In genomic region chr16:74774223-74775139, GRCh38 we compare ENCODE assay signal across 9 cellular contexts. TPM values are rescaled to one million over a fixed set of nuclear protein-coding genes. Genes with fewer than 3 reads are reported as not detected.
DNase-seq lines count a peak whose midpoint lies in the region; ATAC-seq and TF ChIP-seq lines count a peak whose summit lies in the region.
"Had no signal": no experiment of that assay in that cellular context is flagged by ENCODE, and none has a peak within 500 bp of the region (broad histone marks: within the 10 kb centered on the region; RNA-seq: fewer than 3 reads in every experiment).

FA2H (minus strand) TSS chr16:74774820; CDS start chr16:74774755, 65 bp downstream.

- peak within 1 kb of the TSS; percentile 39 for H3K4me3 ChIP-seq in ovary
- peak within 1 kb of the TSS; percentile 31 to 72 (median 62) for H3K4me3 ChIP-seq in tibial nerve

- peak; percentile 76 for ATAC-seq in GM21825 (IDR thresholded peaks at IDR 0.05; ENCODE audit: unreplicated experiment)
- peak; percentile 90 for ATAC-seq in Right ventricle myocardium inferior

- no peak within 1 kb of the TSS for H3K27ac ChIP-seq in RWPE1
- H3K27ac ChIP-seq in ovary: no peak within 1 kb of the TSS
- peak within 1 kb of the TSS; percentile 53 to 91 (median 76) for H3K27ac ChIP-seq in tibial nerve

- peak; percentile 41 for TF ChIP-seq CTCF in LNCAP (IDR thresholded peaks at IDR 0.05)
- TF ChIP-seq CTCF in RWPE1 (conservative IDR thresholded peaks at IDR 0.05; ENCODE audit: low read depth): peak; percentile 49; the same call in 1 of the 2 replicates
- peak in 1 of 3 donors; percentile 28 for TF ChIP-seq CTCF in ovary (IDR thresholded peaks at IDR 0.05)
- TF ChIP-seq CTCF in tibial nerve (IDR thresholded peaks at IDR 0.05): peak; percentile 17 to 65 (median 44)

- H3K9me3 ChIP-seq in ovary: no peaks in the 10 kb centered on the region
- no peaks in the 10 kb centered on the region for H3K9me3 ChIP-seq in tibial nerve

- TF ChIP-seq EP300 in ovary (IDR thresholded peaks at IDR 0.05) (no peak), tibial nerve (IDR thresholded peaks at IDR 0.05) (peak in 1 of 2 donors; percentile 65)

- no peaks in the 10 kb centered on the region for H3K36me3 ChIP-seq in ovary
- H3K36me3 ChIP-seq in tibial nerve: no peaks in the 10 kb centered on the region

- POLR2A ChIA-PET in RWPE1 (lab: Yijun Ruan, JAX; ENCODE audit: low non-redundant PET): no interaction called here

- H3K27me3 ChIP-seq in ovary: no peaks in the 10 kb centered on the region
- peaks cover 0 to 26% of the 10 kb centered on the region in 2 donors for H3K27me3 ChIP-seq in tibial nerve

- TF ChIP-seq POLR2A in ovary (IDR thresholded peaks at IDR 0.05): no peak
- TF ChIP-seq POLR2A in tibial nerve (IDR thresholded peaks at IDR 0.05): peak; percentile 16 to 69

- CTCF ChIA-PET in RWPE1 (lab: Yijun Ruan, JAX): interaction anchor here (0.7 to 1.6 kb wide), 9 partner anchors 9 to 459 kb away, joined by 3 to 9 read pairs (median 4); no protein-coding TSS in a partner anchor

- DNase-seq in EH (ENCODE audit: low read depth) (peak; percentile 54), RWPE1 (ENCODE audit: low spot score) (peak; percentile 98), Right ventricle myocardium inferior (ENCODE audit: missing footprints) (peak; percentile 74), ovary (peak; percentile 20 to 75 (median 43)), tibial nerve (ENCODE audit: low spot score in 2 of 2) (peak in 1 of 2 donors; percentile 9)
- peak; percentile 22 for DNase-seq in activated gamma-delta T cell treated with anti-CD3 and anti-CD28 coated beads, Interleukin-2, amount 50 U/mL, for 16 hours (ENCODE audit: low read depth)

- intact Hi-C loops in Right ventricle myocardium inferior (cut with DNase I) (no loop called here), ovary (cut with DNase I) (no loop called here)

- H3K4me1 ChIP-seq in ovary (ENCODE audit: insufficient read depth) (peaks cover 7% of the 10 kb centered on the region), tibial nerve (peaks cover 0 to 25% (median 6%) of the 10 kb centered on the region in 4 donors)

- 1 to 2% (median 1%) methylated on average over 77 to 94 of the region's 94 CpGs for WGBS in ovary, 3 donors
- WGBS in tibial nerve, 2 donors: 1 to 3% methylated on average over 18 to 77 of the region's 94 CpGs

RNA-seq across cellular contexts. Expression of gene FA2H, which starts in this region (rescaled TPM):
- total RNA-seq in Right ventricle myocardium inferior: 0.32 TPM
- 1 to 10 TPM in 1 of 7 donors, under 1 TPM in 3, not detected in 3; 0.17 to 1.3 (median 0.73) TPM for total RNA-seq in ovary
- under 1 TPM; 0.02 to 0.32 TPM for polyA plus RNA-seq in ovary
- 10 to 100 TPM; 11.9 to 31.6 (median 21.6) TPM for total RNA-seq in tibial nerve
- total RNA-seq: glomerular endothelial cell had no signal

Comparison
In these comparisons a context has a peak if more than half of its experiments do, and no peak if none do; other contexts are left out.
1. Peak in DNase-seq and ATAC-seq in Right ventricle myocardium inferior; RNA of the gene not detected or under 1 TPM.
2. H3K27ac ChIP-seq: peak in tibial nerve (4 of 4); none in RWPE1 (single experiment) and ovary (0 of 2).